In the genomic region with DNA sequence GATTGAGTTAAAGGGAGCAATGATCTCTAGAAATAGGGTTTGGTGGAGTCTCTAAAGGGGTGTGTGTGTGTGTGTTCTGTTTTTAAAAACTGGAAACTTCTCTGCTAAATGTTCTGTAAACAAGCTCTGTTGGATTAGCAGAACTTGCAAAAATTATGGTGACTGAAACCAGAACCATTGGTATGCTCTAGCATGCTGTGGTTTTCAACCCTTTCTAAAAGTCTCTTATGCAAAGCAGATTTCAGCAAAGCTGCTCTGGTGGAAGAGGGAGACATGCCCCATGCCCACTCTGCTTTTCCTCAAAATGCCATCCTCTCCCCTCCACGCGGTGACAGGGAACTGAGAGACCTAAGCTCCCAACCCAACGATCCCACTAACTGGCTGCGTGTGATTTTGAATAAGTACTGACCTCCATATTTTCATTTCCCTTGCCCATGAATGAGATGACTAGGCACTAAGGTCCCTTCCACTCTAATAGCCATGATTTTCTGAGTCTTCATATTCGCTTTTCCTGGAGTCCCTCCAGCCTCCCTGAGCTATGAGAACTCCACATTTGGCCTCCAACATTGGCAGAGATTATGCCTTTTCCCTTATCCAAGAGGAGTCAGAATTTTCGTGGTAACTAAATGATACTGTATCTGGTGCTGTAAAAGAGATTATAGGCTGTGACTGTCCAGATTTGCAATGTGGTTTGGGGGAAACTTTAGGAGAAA, we compare ENCODE assay signal across 13 cellular contexts.
DNase-seq lines count a peak whose midpoint lies in the region; ATAC-seq and TF ChIP-seq lines count a peak whose summit lies in the region.
"Had no signal": no experiment of that assay in that cellular context is flagged by ENCODE, and none has a peak within 500 bp of the region (broad histone marks: within the 10 kb centered on the region; RNA-seq: fewer than 3 reads in every experiment).

No MANE protein-coding gene starts in this region.

- H3K27ac ChIP-seq in neural progenitor cell (no peak overlapping the region), ascending aorta (no peak overlapping the region), dorsolateral prefrontal cortex (no peak overlapping the region)
- H3K27ac ChIP-seq: epithelial cell of prostate had no signal

- H3K9me3 ChIP-seq in neural progenitor cell (ENCODE audit: low read depth) (no peaks in the 10 kb centered on the region), ascending aorta (no peaks in the 10 kb centered on the region)

- H3K36me3 Mint-ChIP-seq in neural progenitor cell (no peaks in the 10 kb centered on the region), nephron progenitor cell (ENCODE audit: low read depth) (no peaks in the 10 kb centered on the region)

- TF ChIP-seq CTCF in neural progenitor cell (IDR thresholded peaks at IDR 0.05) (no peak), nephron progenitor cell (IDR thresholded peaks at IDR 0.05) (no peak), ascending aorta (IDR thresholded peaks at IDR 0.05) (no peak), dorsolateral prefrontal cortex (IDR thresholded peaks at IDR 0.05 in 54 of 56, conservative IDR thresholded peaks at IDR 0.05 in 2 of 56; ENCODE audit: low read depth in 1 of 56, partially characterized antibody in 56 of 56) (no peak)

- no peaks in the 10 kb centered on the region for H3K4me1 Mint-ChIP-seq in neural progenitor cell
- peaks cover 15% of the 10 kb centered on the region for H3K4me1 Mint-ChIP-seq in nephron progenitor cell

- peak overlapping the region; percentile 19 for H2AFZ ChIP-seq in neural progenitor cell (replicated peaks)

- ATAC-seq in GM19023 (IDR thresholded peaks at IDR 0.05; ENCODE audit: unreplicated experiment) = peak; percentile 91
- peak; percentile 77 for ATAC-seq in GM21825 (IDR thresholded peaks at IDR 0.05; ENCODE audit: unreplicated experiment)
- peak; percentile 70 for ATAC-seq in HG03378 (IDR thresholded peaks at IDR 0.05; ENCODE audit: unreplicated experiment)
- ATAC-seq: left cardiac atrium had no signal

- H3K27me3 ChIP-seq in neural progenitor cell (no peaks in the 10 kb centered on the region), ascending aorta (no peaks in the 10 kb centered on the region), dorsolateral prefrontal cortex (peaks cover 0 to 4% (median 0%) of the 10 kb centered on the region in 45 donors)

- DNase-seq in neural progenitor cell (ENCODE audit: low spot score) (no peak), nephron progenitor cell (no peak), NCI-H2029 (lab: John Stamatoyannopoulos, UW) (no peak), ascending aorta (ENCODE audit: low spot score in 2 of 2) (no peak), dorsolateral prefrontal cortex (no peak)
- DNase-seq: anterior cingulate cortex, DMS79 treated with DMSO at 0.1 percent for 48 hours, left cardiac atrium, NCI-H1092 had no signal

- no peak overlapping the region for H3K4me2 ChIP-seq in neural progenitor cell

- H3K9ac ChIP-seq in neural progenitor cell = no peak overlapping the region

- H3K9me3 Mint-ChIP-seq in neural progenitor cell (no peaks in the 10 kb centered on the region), nephron progenitor cell (no peaks in the 10 kb centered on the region)

- H3K27me3 Mint-ChIP-seq in neural progenitor cell (ENCODE audit: insufficient read depth, low read depth) (no peaks in the 10 kb centered on the region), nephron progenitor cell (ENCODE audit: low read depth, poor library complexity) (peaks cover 4% of the 10 kb centered on the region)

- H4K20me1 ChIP-seq in neural progenitor cell (ENCODE audit: low read depth) = no peaks in the 10 kb centered on the region

- no peak overlapping the region for H3K27ac Mint-ChIP-seq in neural progenitor cell
- no peak overlapping the region for H3K27ac Mint-ChIP-seq in nephron progenitor cell

- H3K4me3 Mint-ChIP-seq in neural progenitor cell (no peak overlapping the region), nephron progenitor cell (no peak overlapping the region)

- H3K79me2 ChIP-seq in neural progenitor cell (ENCODE audit: low read depth) = no peaks in the 10 kb centered on the region

- H3K4me3 ChIP-seq in neural progenitor cell (no peak overlapping the region), ascending aorta (no peak overlapping the region), dorsolateral prefrontal cortex (no peak overlapping the region)

- no peaks in the 10 kb centered on the region for H3K4me1 ChIP-seq in neural progenitor cell
- peaks cover 0 to 4% of the 10 kb centered on the region in 2 donors for H3K4me1 ChIP-seq in ascending aorta

- H3F3A ChIP-seq in neural progenitor cell (ENCODE audit: low read depth) = no peaks in the 10 kb centered on the region

- no peaks in the 10 kb centered on the region for H3K36me3 ChIP-seq in neural progenitor cell
- no peaks in the 10 kb centered on the region for H3K36me3 ChIP-seq in ascending aorta

- intact Hi-C loops in ascending aorta (cut with DNase I) (no loop called here), dorsolateral prefrontal cortex (cut with DNase I) (no loop called here)
